ENCODE assay signal across 8 cellular contexts in genomic region chr20:44190197-44190852, GRCh38. TPM values are rescaled to one million over a fixed set of nuclear protein-coding genes. Genes with fewer than 3 reads are reported as not detected.
DNase-seq lines count a peak whose midpoint lies in the region; ATAC-seq lines count a peak whose summit lies in the region.

No MANE protein-coding gene starts in this region.

- DNase-seq in AML-193 (lab: John Stamatoyannopoulos, UW) (peak; percentile 49 to 51), NCI-H146 treated with DMSO at 0.1 percent for 48 hours (lab: John Stamatoyannopoulos, UW; ENCODE audit: unreplicated experiment) (peak; percentile 53), SHP77 (lab: John Stamatoyannopoulos, UW) (peak; percentile 44 to 50), activated T-cell treated with anti-CD3 and anti-CD28 coated beads for 1 hour (ENCODE audit: low read depth) (peak; percentile 25), left colon (peak in 1 of 2 donors; percentile 44), smooth muscle cell of the brain vasculature (ENCODE audit: low read depth, low spot score) (peak; percentile 67)
- peak; percentile 8 for DNase-seq in effector CD8-positive, alpha-beta T cell (lab: John Stamatoyannopoulos, UW)

- intact Hi-C loops in left colon (cut with DNase I, micrococcal nuclease), result loop anchor here in 1 of 2 donors (2.0 kb wide), 1 partner anchor 74 kb away; no protein-coding TSS in a partner anchor

- ATAC-seq in GM19043 (IDR thresholded peaks at IDR 0.05; ENCODE audit: low read depth, unreplicated experiment) (peak; percentile 49), left colon (peak; percentile 40)

RNA-seq across cellular contexts. Expression of gene JPH2, which starts 3.3 kb away (rescaled TPM):
- total RNA-seq in left colon, result 10 to 100 TPM in 1 of 2 donors, under 1 TPM in 1; 0.92 to 12.9 TPM

RNA-seq across cellular contexts. Expression of gene OSER1, which starts 20.2 kb away (rescaled TPM):
- total RNA-seq in left colon, result 10 to 100 TPM; 21.9 to 35.2 TPM

RNA-seq across cellular contexts. Expression of gene GDAP1L1, which starts 56.8 kb away (rescaled TPM):
- not detected for total RNA-seq in left colon
